ENCODE assay signal across 9 cellular contexts in genomic region chr12:132285991-132286681, GRCh38. TPM values are rescaled to one million over a fixed set of nuclear protein-coding genes. Genes with fewer than 3 reads are reported as not detected.
A peak's percentile ranks its signal among the peaks of the same experiment; 100 is the strongest.
DNase-seq lines count a peak whose midpoint lies in the region; ATAC-seq, FAIRE-seq and TF ChIP-seq lines count a peak whose summit lies in the region.
"Had no signal": no experiment of that assay in that cellular context is flagged by ENCODE, and none has a peak within 500 bp of the region (broad histone marks: within the 10 kb centered on the region; RNA-seq: fewer than 3 reads in every experiment).

No MANE protein-coding gene starts in this region.

- POLR2A ChIA-PET in MCF 10A (lab: Yijun Ruan, JAX): interaction anchor here (0.8 kb wide), 1 partner anchor 41 kb away, joined by 3 read pairs; no protein-coding TSS in a partner anchor

- no peaks in the 10 kb centered on the region for H3K36me3 Mint-ChIP-seq in MCF 10A (ENCODE audit: insufficient read depth, unreplicated experiment)
- H3K36me3 Mint-ChIP-seq: CD4-positive, CD25-positive, alpha-beta regulatory T cell had no signal

- no peak overlapping the region for H2AFZ ChIP-seq in mammary epithelial cell (ENCODE audit: low read depth, low read length)

- H3K9me3 ChIP-seq in mammary epithelial cell (replicated peaks; ENCODE audit: insufficient read depth, low read length) (peaks cover 22% of the 10 kb centered on the region), left lung (no peaks in the 10 kb centered on the region), vagina (no peaks in the 10 kb centered on the region)

- in situ Hi-C loops in mammary epithelial cell (cut with MboI; ENCODE audit: low sequenced_read_pairs in 2 of 2): no loop called here

- H3K27me3 Mint-ChIP-seq in MCF 10A (ENCODE audit: insufficient read depth, unreplicated experiment): no peaks in the 10 kb centered on the region
- H3K27me3 Mint-ChIP-seq: CD4-positive, CD25-positive, alpha-beta regulatory T cell had no signal

- H3K9ac ChIP-seq in mammary epithelial cell (ENCODE audit: insufficient read depth, low read length): no peak overlapping the region

- peak; percentile 74 for ATAC-seq in left lung
- no peak for ATAC-seq in HG02759 (IDR thresholded peaks at IDR 0.05; ENCODE audit: unreplicated experiment)

- peaks cover 31% of the 10 kb centered on the region for H3K4me1 Mint-ChIP-seq in MCF 10A (ENCODE audit: insufficient read depth, unreplicated experiment)

- peaks cover 12% of the 10 kb centered on the region for H3K4me1 ChIP-seq in mammary epithelial cell (ENCODE audit: insufficient read depth, low read length)
- no peaks in the 10 kb centered on the region for H3K4me1 ChIP-seq in left lung
- peaks cover 10% of the 10 kb centered on the region for H3K4me1 ChIP-seq in vagina

- H3K27ac Mint-ChIP-seq in MCF 10A (ENCODE audit: low read depth, unreplicated experiment): peak overlapping the region; percentile 42

- WGBS in mammary epithelial cell (ENCODE audit: low coverage, missing lambda C conversion rate): 4% methylated on average over 4 of the region's 51 CpGs

- peak; percentile 83 for DNase-seq in MCF 10A (ENCODE audit: unreplicated experiment)
- DNase-seq in mammary epithelial cell: no peak
- peak; percentile 5 for DNase-seq in bronchial epithelial cell (ENCODE audit: low read depth)
- peak; percentile 59 to 81 for DNase-seq in left lung
- no peak for DNase-seq in vagina (ENCODE audit: extremely low spot score in 2 of 2)
- no peak for DNase-seq in T-helper 1 cell
- no peak for DNase-seq in NCI-H510A treated with DMSO at 0.1 percent for 48 hours (lab: John Stamatoyannopoulos, UW)
- DNase-seq: CD4-positive, CD25-positive, alpha-beta regulatory T cell had no signal

- no peak for TF ChIP-seq CTCF in MCF 10A (IDR thresholded peaks at IDR 0.05; ENCODE audit: unreplicated experiment)
- no peak for TF ChIP-seq CTCF in mammary epithelial cell (conservative IDR thresholded peaks at IDR 0.05 in 1 of 2, IDR thresholded peaks at IDR 0.05 in 1 of 2; ENCODE audit: extremely low read depth in 1 of 2, insufficient read depth in 1 of 2, low read depth in 1 of 2, low read length in 2 of 2)
- no peak for TF ChIP-seq CTCF in bronchial epithelial cell (IDR thresholded peaks at IDR 0.05; ENCODE audit: insufficient read depth, low read length, severe bottlenecking)
- no peak for TF ChIP-seq CTCF in left lung (IDR thresholded peaks at IDR 0.05)
- no peak for TF ChIP-seq CTCF in vagina (IDR thresholded peaks at IDR 0.05)

- H3K79me2 ChIP-seq in mammary epithelial cell (ENCODE audit: insufficient read depth, low read length): no peaks in the 10 kb centered on the region

- dilution Hi-C loops in mammary epithelial cell (cut with HindIII; ENCODE audit: low sequenced_read_pairs): no loop called here

- TF ChIP-seq POLR2A in vagina (IDR thresholded peaks at IDR 0.05): no peak

- H3K36me3 ChIP-seq in mammary epithelial cell (ENCODE audit: insufficient read depth, low read length) (no peaks in the 10 kb centered on the region), bronchial epithelial cell (ENCODE audit: control insufficient read depth, insufficient read depth, low read length) (no peaks in the 10 kb centered on the region), left lung (no peaks in the 10 kb centered on the region), vagina (no peaks in the 10 kb centered on the region)

- H3K27me3 ChIP-seq in mammary epithelial cell (ENCODE audit: insufficient read depth, low read length) (no peaks in the 10 kb centered on the region), bronchial epithelial cell (ENCODE audit: control insufficient read depth, insufficient read depth, low read length) (no peaks in the 10 kb centered on the region), left lung (peaks cover 0 to 85% of the 10 kb centered on the region in 2 donors), vagina (peaks cover 7% of the 10 kb centered on the region)

- no peak overlapping the region for H3K27ac ChIP-seq in mammary epithelial cell (ENCODE audit: insufficient read depth, low read depth, low read length)
- no peak overlapping the region for H3K27ac ChIP-seq in left lung
- H3K27ac ChIP-seq in vagina: peak overlapping the region; percentile 13

- intact Hi-C loops in MCF 10A (cut with micrococcal nuclease) (loop anchor here (10.0 kb wide), 1 partner anchor 69 kb away; no protein-coding TSS in a partner anchor), mammary epithelial cell (cut with micrococcal nuclease) (no loop called here), left lung (cut with DNase I) (no loop called here), vagina (cut with DNase I) (no loop called here)

- H3K4me2 ChIP-seq in mammary epithelial cell (ENCODE audit: insufficient read depth, low read depth, low read length): no peak overlapping the region

- H3K4me3 Mint-ChIP-seq in MCF 10A (ENCODE audit: unreplicated experiment): peak overlapping the region; percentile 42

- BruUV-seq in MCF 10A (replicated peaks; lab: Mats Ljungman, UMichigan) (no TSS peak), mammary epithelial cell (replicated peaks; lab: Mats Ljungman, UMichigan) (no TSS peak)

- H4K20me1 ChIP-seq in mammary epithelial cell (ENCODE audit: insufficient read depth, low read length): no peaks in the 10 kb centered on the region

- FAIRE-seq in bronchial epithelial cell (lab: Jason Lieb, UNC): no peak

- H3K4me3 ChIP-seq in mammary epithelial cell (replicated peaks in 1 of 3; ENCODE audit: insufficient read depth in 1 of 3, low read depth in 2 of 3, low read length in 3 of 3) (no peak overlapping the region), bronchial epithelial cell (ENCODE audit: low read depth, low read length) (no peak overlapping the region), left lung (no peak overlapping the region), vagina (peak overlapping the region; percentile 11 to 28)

- no peaks in the 10 kb centered on the region for H3K9me3 Mint-ChIP-seq in MCF 10A (ENCODE audit: unreplicated experiment)

- CTCF ChIA-PET in MCF 10A (lab: Yijun Ruan, JAX) (interaction anchor here (0.9 kb wide), 1 partner anchor 237 kb away, joined by 3 read pairs; no protein-coding TSS in a partner anchor), mammary epithelial cell (lab: Charles Lee; ENCODE audit: low non-redundant PET) (no interaction called here)

RNA-seq across cellular contexts. Expression of gene GALNT9, which starts 43.3 kb away (rescaled TPM):
- 3.2 and 4.4 TPM in 2 replicates for total RNA-seq in MCF 10A (2022)
- not detected for total RNA-seq in mammary epithelial cell
- not detected for polyA plus RNA-seq in mammary epithelial cell
- polyA minus RNA-seq in mammary epithelial cell: not detected
- not detected in 2 replicates for total RNA-seq in bronchial epithelial cell
- total RNA-seq in left lung: under 1 TPM in 1 of 2 donors, not detected in 1; 0.17 TPM
- 1.5 TPM for total RNA-seq in vagina

Comparison
In these comparisons a context has a peak if more than half of its experiments do, and no peak if none do; other contexts are left out.
1. DNase-seq: peak in MCF 10A (single experiment), bronchial epithelial cell (single experiment) and left lung (2 of 2); none in mammary epithelial cell (single experiment), vagina (0 of 2), T-helper 1 cell (0 of 5) and NCI-H510A treated with DMSO at 0.1 percent for 48 hours (single experiment).
2. H3K4me3 ChIP-seq: peak in vagina (2 of 2); none in mammary epithelial cell (0 of 3), bronchial epithelial cell (single experiment) and left lung (0 of 2).